Comparison of ENCODE assay signal across 12 cellular contexts in genomic region chr11:74701351-74701750, GRCh38. TPM values are rescaled to one million over a fixed set of nuclear protein-coding genes. Genes with fewer than 3 reads are reported as not detected.
A peak's percentile ranks its signal among the peaks of the same experiment; 100 is the strongest.
DNase-seq lines count a peak whose midpoint lies in the region; TF ChIP-seq lines count a peak whose summit lies in the region.
"Had no signal": no experiment of that assay in that cellular context is flagged by ENCODE, and none has a peak within 500 bp of the region (broad histone marks: within the 10 kb centered on the region; RNA-seq: fewer than 3 reads in every experiment).

No MANE protein-coding gene starts in this region.

- peak; percentile 14 for DNase-seq in activated naive CD4-positive, alpha-beta T cell treated with anti-CD3 and anti-CD28 coated beads for 36 hours
- no peak for DNase-seq in activated naive CD4-positive, alpha-beta T cell treated with Interleukin-2 at 50 U/mL for 16 hours
- DNase-seq in LNCaP clone FGC (ENCODE audit: low read depth) (no peak), brain microvascular endothelial cell (no peak), retinal pigment epithelial cell (ENCODE audit: low read depth) (no peak), SIG-M5 (lab: John Stamatoyannopoulos, UW) (no peak), CD1c-positive myeloid dendritic cell (ENCODE audit: extremely low spot score) (no peak), cerebellum (ENCODE audit: low spot score) (no peak)
- DNase-seq: effector memory CD4-positive, alpha-beta T cell; PC-9; T1000 had no signal

- CTCF ChIA-PET in activated naive CD4-positive, alpha-beta T cell treated with anti-CD3 and anti-CD28 coated beads for 36 hours (lab: Charles Lee), result interaction anchor here (0.6 to 6.7 kb wide), 12 partner anchors 9 to 433 kb away, joined by 3 to 112 read pairs (median 4); partner anchors contain the start of gene RNF169

- no peaks in the 10 kb centered on the region for H3K36me3 ChIP-seq in brain microvascular endothelial cell (replicated peaks)

- H3K27ac ChIP-seq in brain microvascular endothelial cell, result no peak overlapping the region
- H3K27ac ChIP-seq: PC-9 had no signal

- no peaks in the 10 kb centered on the region for H3K9me3 Mint-ChIP-seq in activated naive CD4-positive, alpha-beta T cell treated with anti-CD3 and anti-CD28 coated beads for 36 hours

- H3K4me1 Mint-ChIP-seq in activated naive CD4-positive, alpha-beta T cell treated with anti-CD3 and anti-CD28 coated beads for 36 hours (ENCODE audit: low read depth), result peaks cover 2% of the 10 kb centered on the region

- no peaks in the 10 kb centered on the region for H3K36me3 Mint-ChIP-seq in activated naive CD4-positive, alpha-beta T cell treated with anti-CD3 and anti-CD28 coated beads for 36 hours (ENCODE audit: low read depth)

- H3K27me3 Mint-ChIP-seq in activated naive CD4-positive, alpha-beta T cell treated with anti-CD3 and anti-CD28 coated beads for 36 hours (ENCODE audit: low read depth), result peaks cover 8% of the 10 kb centered on the region

- H3K27me3 ChIP-seq in brain microvascular endothelial cell (replicated peaks), result no peaks in the 10 kb centered on the region

- TF ChIP-seq CTCF in LNCaP clone FGC (IDR thresholded peaks at IDR 0.05; ENCODE audit: control insufficient read depth, extremely low read depth, insufficient read depth) (peak; percentile 9; the same call in 1 of the 2 replicates), brain microvascular endothelial cell (IDR thresholded peaks at IDR 0.05; ENCODE audit: low read depth, low read length, missing control alignments) (peak; percentile 47), retinal pigment epithelial cell (conservative IDR thresholded peaks at IDR 0.05; ENCODE audit: low read depth, low read length) (peak; percentile 27)

- intact Hi-C loops in activated naive CD4-positive, alpha-beta T cell treated with anti-CD3 and anti-CD28 coated beads for 36 hours (cut with micrococcal nuclease), result no loop called here

- H3K27ac Mint-ChIP-seq in activated naive CD4-positive, alpha-beta T cell treated with anti-CD3 and anti-CD28 coated beads for 36 hours, result no peak overlapping the region

- H3K4me3 ChIP-seq in LNCaP clone FGC (ENCODE audit: low read depth, low read length) (no peak overlapping the region), brain microvascular endothelial cell (ENCODE audit: low read depth, low read length) (no peak overlapping the region), retinal pigment epithelial cell (ENCODE audit: low read length) (no peak overlapping the region)
- H3K4me3 ChIP-seq: PC-9 had no signal

- in situ Hi-C loops in brain microvascular endothelial cell (cut with HindIII; ENCODE audit: low pct_ligation_motif_present, low sequenced_read_pairs), result no loop called here

- H3K4me3 Mint-ChIP-seq in activated naive CD4-positive, alpha-beta T cell treated with anti-CD3 and anti-CD28 coated beads for 36 hours, result no peak overlapping the region

RNA-seq across cellular contexts. Expression of gene CHRDL2, which starts 29.9 kb away (rescaled TPM):
- total RNA-seq in activated naive CD4-positive, alpha-beta T cell treated with anti-CD3 and anti-CD28 coated beads for 36 hours, result not detected
- not detected for total RNA-seq in cerebellum
- total RNA-seq: lower leg skin, PC-9 had no signal

RNA-seq across cellular contexts. Expression of gene RNF169, which starts 47.3 kb away (rescaled TPM):
- total RNA-seq in activated naive CD4-positive, alpha-beta T cell treated with anti-CD3 and anti-CD28 coated beads for 36 hours, result 10 to 100 TPM; 15.8 to 16.0 TPM
- 31.9 TPM for total RNA-seq in cerebellum
